20 cellular contexts compared by ENCODE assay signal in genomic region chr2:122883849-122884248, GRCh38.
A peak's percentile ranks its signal among the peaks of the same experiment; 100 is the strongest.
DNase-seq lines count a peak whose midpoint lies in the region; ATAC-seq and TF ChIP-seq lines count a peak whose summit lies in the region.
"Had no signal": no experiment of that assay in that cellular context is flagged by ENCODE, and none has a peak within 500 bp of the region (broad histone marks: within the 10 kb centered on the region; RNA-seq: fewer than 3 reads in every experiment).

No MANE protein-coding gene starts in this region.

- ATAC-seq in HG02759 (IDR thresholded peaks at IDR 0.05; ENCODE audit: unreplicated experiment) (peak; percentile 79), HG03520 (IDR thresholded peaks at IDR 0.05; ENCODE audit: unreplicated experiment) (no peak)

- H3K4me3 ChIP-seq in fibroblast of villous mesenchyme (ENCODE audit: low read depth, low read length), result no peak overlapping the region
- H3K4me3 ChIP-seq: BLaER1, MG63, SK-N-MC had no signal

- peaks cover 29% of the 10 kb centered on the region for H3K9me3 Mint-ChIP-seq in HFFc6

- DNase-seq in NOMO-1 (lab: John Stamatoyannopoulos, UW; ENCODE audit: unreplicated experiment in 2 of 2) (peak; percentile 2 to 22), NOMO-1 treated with dmso at 0.1 percent for 144 hours (lab: John Stamatoyannopoulos, UW; ENCODE audit: unreplicated experiment) (no peak), MV-4-11 (lab: John Stamatoyannopoulos, UW) (peak; percentile 31), fibroblast of villous mesenchyme (ENCODE audit: low read depth) (peak; percentile 13), HFFc6 (no peak)
- DNase-seq in activated CD4-positive, alpha-beta T cell treated with anti-CD3 and anti-CD28 coated beads for 48 hours, result no peak
- DNase-seq: ACHN; Caco-2; CD4-positive, alpha-beta T cell; DND-41; MG63; NCI-H1092 treated with DMSO at 0.1 percent for 48 hours; NCI-H1436 treated with DMSO at 0.1 percent for 48 hours; NCI-H1930; SHP77 treated with DMSO at 0.1 percent for 48 hours; T-helper 2 cell had no signal

- H3K4me3 Mint-ChIP-seq in HFFc6, result no peak overlapping the region
- H3K4me3 Mint-ChIP-seq: CD4-positive, alpha-beta T cell had no signal

- peaks cover 4% of the 10 kb centered on the region for H3K36me3 Mint-ChIP-seq in HFFc6 (ENCODE audit: low read depth)

- H3K27ac Mint-ChIP-seq in HFFc6, result no peak overlapping the region
- H3K27ac Mint-ChIP-seq: CD4-positive, alpha-beta T cell had no signal

- H3K4me1 Mint-ChIP-seq in HFFc6 (ENCODE audit: low read depth), result no peaks in the 10 kb centered on the region

- no peaks in the 10 kb centered on the region for H3K27me3 Mint-ChIP-seq in HFFc6 (ENCODE audit: insufficient read depth)
- H3K27me3 Mint-ChIP-seq: CD4-positive, alpha-beta T cell had no signal

- no peak for TF ChIP-seq CTCF in fibroblast of villous mesenchyme (IDR thresholded peaks at IDR 0.05; ENCODE audit: insufficient read depth, low read depth, low read length)
- TF ChIP-seq CTCF in HFFc6 (IDR thresholded peaks at IDR 0.05), result no peak

Comparison
In these comparisons a context has a peak if more than half of its experiments do, and no peak if none do; other contexts are left out.
1. DNase-seq: peak in NOMO-1 (2 of 2), MV-4-11 (single experiment) and fibroblast of villous mesenchyme (single experiment); none in NOMO-1 treated with dmso at 0.1 percent for 144 hours (single experiment), HFFc6 (single experiment) and activated CD4-positive, alpha-beta T cell treated with anti-CD3 and anti-CD28 coated beads for 48 hours (single experiment).